8 cellular contexts compared by ENCODE assay signal in genomic region chr11:114440121-114440860, GRCh38. TPM values are rescaled to one million over a fixed set of nuclear protein-coding genes. Genes with fewer than 3 reads are reported as not detected.
DNase-seq lines count a peak whose midpoint lies in the region; ATAC-seq, FAIRE-seq and TF ChIP-seq lines count a peak whose summit lies in the region.

No MANE protein-coding gene starts in this region.

- peak overlapping the region; percentile 69 to 86 for H3K27ac ChIP-seq in esophagus (ENCODE audit: low read depth in 2 of 2, low read length in 1 of 2)

- H3K27me3 ChIP-seq in esophagus (ENCODE audit: control insufficient read depth in 1 of 2, insufficient read depth in 2 of 2, low read length in 2 of 2) = no peaks in the 10 kb centered on the region

- no peaks in the 10 kb centered on the region for H3K27me3 Mint-ChIP-seq in neural crest cell (ENCODE audit: low read depth)

- H3K4me1 Mint-ChIP-seq in neural crest cell = peaks cover 29% of the 10 kb centered on the region

- ATAC-seq in HG03097 (IDR thresholded peaks at IDR 0.05; ENCODE audit: low FRiP score, unreplicated experiment) (no peak), HG03521 (IDR thresholded peaks at IDR 0.05; ENCODE audit: unreplicated experiment) (no peak), HG03175 (IDR thresholded peaks at IDR 0.05; ENCODE audit: unreplicated experiment) (no peak)

- 11 to 16% methylated on average over 10 of the region's 10 CpGs for WGBS in esophagus, 2 donors

- H3K9me3 Mint-ChIP-seq in neural crest cell = no peaks in the 10 kb centered on the region

- H3K4me3 ChIP-seq in esophagus (ENCODE audit: low read depth in 1 of 2, low read length in 2 of 2) = peak overlapping the region; percentile 94 to 96

- DNase-seq in GM12892 (ENCODE audit: insufficient read length) (no peak), RPMI8226 (peak; percentile 33), neural crest cell (ENCODE audit: low read depth, low spot score) (no peak), SIG-M5 (lab: John Stamatoyannopoulos, UW) (no peak)

- peak; percentile 84 for FAIRE-seq in GM12892 (lab: Jason Lieb, UNC)

- TF ChIP-seq POLR2A in GM12892 (IDR thresholded peaks at IDR 0.05; ENCODE audit: low read depth, low read length) = no peak

- H3K36me3 ChIP-seq in esophagus (ENCODE audit: control insufficient read depth in 2 of 2, insufficient read depth in 2 of 2, low read length in 1 of 2) = peaks cover 0 to 2% of the 10 kb centered on the region in 2 donors

- H3K4me1 ChIP-seq in esophagus (ENCODE audit: control insufficient read depth in 2 of 2, insufficient read depth in 2 of 2, low read length in 1 of 2) = no peaks in the 10 kb centered on the region

- no peak for TF ChIP-seq CTCF in neural crest cell (conservative IDR thresholded peaks at IDR 0.05)

- no peaks in the 10 kb centered on the region for H3K36me3 Mint-ChIP-seq in neural crest cell (ENCODE audit: low read depth)

- H3K9me3 ChIP-seq in esophagus (ENCODE audit: control insufficient read depth in 2 of 2, insufficient read depth in 1 of 2, low read depth in 1 of 2, low read length in 1 of 2) = no peaks in the 10 kb centered on the region

- peak overlapping the region; percentile 92 for H3K27ac Mint-ChIP-seq in neural crest cell (ENCODE audit: unreplicated experiment)

- peak overlapping the region; percentile 98 for H3K4me3 Mint-ChIP-seq in neural crest cell

RNA-seq across cellular contexts. Expression of gene REXO2, which starts 1.0 kb away (rescaled TPM):
- polyA plus RNA-seq in GM12892 (2012; ENCODE audit: missing spikeins) = 14.0 TPM
- polyA plus RNA-seq in esophagus = 10 to 100 TPM; 76.8 to 82.7 TPM
- total RNA-seq in neural crest cell = 42.3 and 46.1 TPM in 2 replicates

RNA-seq across cellular contexts. Expression of gene RBM7, which starts 39.8 kb away (rescaled TPM):
- polyA plus RNA-seq in GM12892 (2012; ENCODE audit: missing spikeins) = 20.6 TPM
- 10 to 100 TPM in 1 of 2 donors, 1 to 10 TPM in 1; 4.3 to 11.4 TPM for polyA plus RNA-seq in esophagus
- total RNA-seq in neural crest cell = 25.9 and 30.7 TPM in 2 replicates

RNA-seq across cellular contexts. Expression of gene C11orf71, which starts 40.0 kb away (rescaled TPM):
- 3.2 TPM for polyA plus RNA-seq in GM12892 (2012; ENCODE audit: missing spikeins)
- 1 to 10 TPM; 4.1 to 5.5 TPM for polyA plus RNA-seq in esophagus
- total RNA-seq in neural crest cell = 7.4 and 8.4 TPM in 2 replicates
